Comparison of ENCODE assay signal across 1 cellular context in genomic region chr4:151202851-151203455, GRCh38.
TF ChIP-seq lines count a peak whose summit lies in the region.

No MANE protein-coding gene starts in this region.

TF ChIP-seq in H1, 55 proteins besides CTCF, POLR2A, EP300 and RAD21 (continued from another document):
- TF ChIP-seq, protein P1, sequence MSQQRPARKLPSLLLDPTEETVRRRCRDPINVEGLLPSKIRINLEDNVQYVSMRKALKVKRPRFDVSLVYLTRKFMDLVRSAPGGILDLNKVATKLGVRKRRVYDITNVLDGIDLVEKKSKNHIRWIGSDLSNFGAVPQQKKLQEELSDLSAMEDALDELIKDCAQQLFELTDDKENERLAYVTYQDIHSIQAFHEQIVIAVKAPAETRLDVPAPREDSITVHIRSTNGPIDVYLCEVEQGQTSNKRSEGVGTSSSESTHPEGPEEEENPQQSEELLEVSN (IDR thresholded peaks at IDR 0.05), result no peak
TF ChIP-seq in H1: peak in this region for 1.
